ENCODE assay signal across 8 cellular contexts in the genomic region with DNA sequence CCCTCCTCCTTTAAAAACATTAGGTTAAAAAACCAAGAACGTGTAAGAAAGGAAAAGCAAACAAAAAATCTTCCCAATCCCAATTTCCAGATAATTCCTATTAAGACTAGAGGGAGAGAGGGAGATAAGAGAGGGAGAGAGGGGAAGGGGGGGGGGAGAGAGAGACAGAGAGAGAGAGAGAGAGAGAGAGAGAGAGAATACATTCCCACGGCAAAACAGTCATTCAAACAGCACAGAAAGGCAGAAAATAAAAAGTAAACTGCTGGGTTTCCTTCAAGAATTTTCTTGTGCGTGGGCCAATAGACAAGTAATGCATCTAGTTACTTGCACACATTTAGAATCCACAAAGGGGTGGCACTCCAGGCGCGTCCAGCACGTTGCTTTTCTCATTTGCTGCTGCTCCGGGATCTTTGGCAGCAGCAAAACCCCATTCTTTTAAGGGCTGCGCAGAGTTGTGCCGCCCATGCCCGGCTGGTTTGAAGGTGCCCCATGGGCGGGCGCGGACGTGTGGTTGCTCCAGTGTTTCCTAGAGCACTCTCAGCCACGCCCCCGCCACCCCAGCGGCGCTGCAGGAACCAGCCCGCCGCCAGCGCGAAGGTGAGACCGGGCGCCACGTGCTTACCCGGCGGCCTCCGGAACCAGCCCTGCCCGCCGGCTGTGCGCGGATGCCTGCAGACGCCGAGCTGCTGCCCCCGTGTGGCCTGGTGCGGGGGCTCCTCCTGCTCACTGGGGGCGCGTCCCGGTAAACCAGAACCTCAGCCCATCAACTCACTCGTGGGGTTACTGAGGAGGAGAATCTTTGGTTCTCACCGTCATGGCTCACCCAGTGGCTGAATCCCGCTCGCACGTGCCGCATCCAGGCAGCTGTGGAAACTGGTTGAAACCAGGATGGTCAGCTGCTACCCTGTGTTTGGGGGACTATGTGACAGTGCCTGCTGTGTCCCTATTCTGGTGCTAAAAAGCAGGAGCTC. TPM values are rescaled to one million over a fixed set of nuclear protein-coding genes. Genes with fewer than 3 reads are reported as not detected.
DNase-seq lines count a peak whose midpoint lies in the region; ATAC-seq and TF ChIP-seq lines count a peak whose summit lies in the region.

No MANE protein-coding gene starts in this region.

- CTCF ChIA-PET in AG04450 (lab: Charles Lee), result interaction anchor here (0.7 to 1.6 kb wide), 9 partner anchors 9 to 578 kb away, joined by 3 to 6 read pairs (median 3); no protein-coding TSS in a partner anchor

- TF ChIP-seq CTCF in AG04450 (IDR thresholded peaks at IDR 0.05; ENCODE audit: low read depth, low read length), result peak; percentile 77

- H3K4me3 ChIP-seq in AG04450 (ENCODE audit: low read depth, low read length), result peak overlapping the region; percentile 39

- no peaks in the 10 kb centered on the region for H3K9me3 ChIP-seq in AG04450 (ENCODE audit: control insufficient read depth, insufficient read depth, low read length)

- no peak for DNase-seq in AG04450 (ENCODE audit: low read depth, low spot score)
- peak; percentile 43 for DNase-seq in NCI-H345 treated with DMSO at 0.1 percent for 48 hours (lab: John Stamatoyannopoulos, UW; ENCODE audit: unreplicated experiment)
- peak; percentile 77 to 82 for DNase-seq in activated CD4-positive, alpha-beta T cell treated with anti-CD3 and anti-CD28 coated beads, Interleukin-2, amount 50 U/mL, for 48 hours
- DNase-seq in dermis microvascular lymphatic vessel endothelial cell (ENCODE audit: low read depth in 2 of 2), result peak; percentile 22 to 68
- peak; percentile 71 to 77 for DNase-seq in lung microvascular endothelial cell (ENCODE audit: low read depth in 2 of 2)
- peak; percentile 27 to 33 for DNase-seq in stimulated activated CD8-positive, alpha-beta memory T cell treated with anti-CD3 and anti-CD28 coated beads, Interleukin-2, amount 100 ng/mL, for 1 hour (ENCODE audit: low read depth in 2 of 2)

- peak overlapping the region; percentile 2 for H3K27ac ChIP-seq in AG04450 (ENCODE audit: low read depth, low read length)

- POLR2A ChIA-PET in AG04450 (lab: Yijun Ruan, JAX), result no interaction called here

- ATAC-seq in GM18861 (IDR thresholded peaks at IDR 0.05; ENCODE audit: unreplicated experiment), result peak; percentile 88
- ATAC-seq in HG03095 (IDR thresholded peaks at IDR 0.05; ENCODE audit: unreplicated experiment), result peak; percentile 82

- H3K27me3 ChIP-seq in AG04450 (ENCODE audit: control insufficient read depth, insufficient read depth, low read length), result peaks cover 51% of the 10 kb centered on the region

RNA-seq across cellular contexts. Expression of a gene that starts 44.6 kb away (rescaled TPM):
- polyA plus RNA-seq in AG04450 (2011; rRNA removed), result 159 and 185 TPM in 2 replicates
- polyA minus RNA-seq in AG04450 (2011; rRNA and poly(A)+ RNA removed), result 216 and 240 TPM in 2 replicates
- 11.4 and 12.1 TPM in 2 replicates for total RNA-seq in dermis microvascular lymphatic vessel endothelial cell
- total RNA-seq in lung microvascular endothelial cell, result 10.0 and 36.3 TPM in 2 replicates

RNA-seq across cellular contexts. Expression of a gene that starts 48.6 kb away (rescaled TPM):
- polyA plus RNA-seq in AG04450 (2011; rRNA removed), result not detected in 2 replicates
- not detected in 2 replicates for polyA minus RNA-seq in AG04450 (2011; rRNA and poly(A)+ RNA removed)
- total RNA-seq in dermis microvascular lymphatic vessel endothelial cell (under 0.01 TPM in 1 of 2 replicates, not detected in the other), lung microvascular endothelial cell (0.22 TPM in 1 of 2 replicates, not detected in the other)
